Comparison of ENCODE assay signal across 22 cellular contexts in genomic region chr5:93610581-93611167, GRCh38. TPM values are rescaled to one million over a fixed set of nuclear protein-coding genes. Genes with fewer than 3 reads are reported as not detected.
"Had no signal": no experiment of that assay in that cellular context is flagged by ENCODE, and none has a peak within 500 bp of the region (broad histone marks: within the 10 kb centered on the region; RNA-seq: fewer than 3 reads in every experiment).

No MANE protein-coding gene starts in this region.

- ATAC-seq: activated CD8-positive, alpha-beta T cell treated with anti-CD3 and anti-CD28 coated beads for 36 hours; foreskin keratinocyte; left lung; natural killer cell treated with Interleukin-12 subunit alpha and Interleukin-12 subunit beta and Interleukin-15 and Interleukin-18, amount 100 ng/mL, for 72 hours had no signal

- DNase-seq: activated CD4-positive, alpha-beta T cell treated with anti-CD3 and anti-CD28 coated beads, Interleukin-2, amount 10 ng/mL, durations not matched to agents 7 days and 5 days; activated CD4-positive, CD25-positive, alpha-beta regulatory T cell treated with anti-CD3 and anti-CD28 coated beads, Interleukin-2, amount 50 U/mL, for 72 hours; activated CD8-positive, alpha-beta T cell treated with anti-CD3 and anti-CD28 coated beads for 36 hours; activated gamma-delta T cell treated with Interleukin-2 at 50 U/mL for 16 hours; activated T-cell treated with anti-CD3 and anti-CD28 coated beads, Interleukin-2, amount 50 U/mL, for 1 hour; aorta; effector memory CD4-positive, alpha-beta T cell; foreskin keratinocyte; immature natural killer cell; left lung; mammary epithelial cell; midbrain; occipital lobe; sigmoid colon; stimulated activated CD4-positive, alpha-beta T cell treated with anti-CD3 and anti-CD28 coated beads, Interleukin-15, amount 100 ng/mL, for 24 hours; stimulated activated CD8-positive, alpha-beta memory T cell treated with anti-CD3 and anti-CD28 coated beads, Interleukin-4, amount 100 ng/mL, for 48 hours; stimulated activated naive CD4-positive, alpha-beta T cell; T-helper 2 cell; upper lobe of left lung had no signal

- H3K4me1 ChIP-seq: foreskin keratinocyte had no signal

- H3K27ac ChIP-seq: foreskin keratinocyte, left lung, sigmoid colon, upper lobe of left lung, VCaP had no signal

- H3K4me2 ChIP-seq: smooth muscle cell had no signal

- H3K9me3 ChIP-seq: left lung, sigmoid colon, upper lobe of left lung had no signal

- H3K4me3 ChIP-seq: left lung, sigmoid colon, smooth muscle cell, upper lobe of left lung had no signal

- H3K36me3 ChIP-seq: left lung, sigmoid colon, upper lobe of left lung had no signal

RNA-seq across cellular contexts. Expression of gene NR2F1, which starts 27.7 kb away (rescaled TPM):
- total RNA-seq: activated CD4-positive, alpha-beta T cell treated with anti-CD3 and anti-CD28 coated beads, Interleukin-2, amount 10 ng/mL, durations not matched to agents 7 days and 5 days; activated CD8-positive, alpha-beta T cell treated with anti-CD3 and anti-CD28 coated beads for 36 hours; foreskin keratinocyte; natural killer cell treated with Interleukin-12 subunit alpha and Interleukin-12 subunit beta and Interleukin-15 and Interleukin-18, amount 100 ng/mL, for 72 hours had no signal
- polyA plus RNA-seq: foreskin keratinocyte, immature natural killer cell had no signal

RNA-seq across cellular contexts. Expression of gene NR2F1-AS1, which starts 29.7 kb away (rescaled TPM):
- total RNA-seq: activated CD4-positive, alpha-beta T cell treated with anti-CD3 and anti-CD28 coated beads, Interleukin-2, amount 10 ng/mL, durations not matched to agents 7 days and 5 days; activated CD8-positive, alpha-beta T cell treated with anti-CD3 and anti-CD28 coated beads for 36 hours; foreskin keratinocyte; natural killer cell treated with Interleukin-12 subunit alpha and Interleukin-12 subunit beta and Interleukin-15 and Interleukin-18, amount 100 ng/mL, for 72 hours had no signal
- polyA plus RNA-seq: foreskin keratinocyte, immature natural killer cell had no signal
